In genomic region chr3:195250473-195251251, GRCh38 we compare ENCODE assay signal across 9 cellular contexts. TPM values are rescaled to one million over a fixed set of nuclear protein-coding genes. Genes with fewer than 3 reads are reported as not detected.
DNase-seq lines count a peak whose midpoint lies in the region; ATAC-seq and TF ChIP-seq lines count a peak whose summit lies in the region.
"Had no signal": no experiment of that assay in that cellular context is flagged by ENCODE, and none has a peak within 500 bp of the region (broad histone marks: within the 10 kb centered on the region; RNA-seq: fewer than 3 reads in every experiment).

No MANE protein-coding gene starts in this region.

- no peaks in the 10 kb centered on the region for H3K36me3 ChIP-seq in mesendoderm (ENCODE audit: control insufficient read depth, insufficient read depth, low read length)

- H3K56ac ChIP-seq in mesendoderm (ENCODE audit: low read length), result peak overlapping the region; percentile 17

- H3K36me3 Mint-ChIP-seq in CD14-positive monocyte, result peaks cover 10 to 31% of the 10 kb centered on the region in 2 donors

- no peak overlapping the region for H2BK15ac ChIP-seq in mesendoderm (replicated peaks; ENCODE audit: low read depth)

- H3K27ac Mint-ChIP-seq in CD14-positive monocyte, result peak overlapping the region in 2 of 7 donors; percentile 31 to 33

- no peak overlapping the region for H3K23ac ChIP-seq in mesendoderm (ENCODE audit: low read length)

- H2AK5ac ChIP-seq in mesendoderm (ENCODE audit: low read length), result no peak overlapping the region

- H3K9me3 Mint-ChIP-seq in CD14-positive monocyte, result peaks cover 0 to 3% (median 0%) of the 10 kb centered on the region in 7 donors

- H3K4me2 ChIP-seq in mesendoderm (ENCODE audit: low read length), result no peak overlapping the region

- H3K27me3 Mint-ChIP-seq in CD14-positive monocyte (ENCODE audit: low read depth in 3 of 3), result peaks cover 0 to 4% (median 3%) of the 10 kb centered on the region in 3 donors

- peak; percentile 80 for DNase-seq in DMS 273 (lab: John Stamatoyannopoulos, UW; ENCODE audit: unreplicated experiment)
- DNase-seq in NCI-H1417 (lab: John Stamatoyannopoulos, UW), result peak; percentile 36 to 80 (median 73)
- peak; percentile 86 for DNase-seq in choroid plexus epithelial cell (ENCODE audit: low read depth)
- no peak for DNase-seq in mesendoderm
- no peak for DNase-seq in CD14-positive monocyte (ENCODE audit: low spot score)

- no peak overlapping the region for H4K8ac ChIP-seq in mesendoderm (ENCODE audit: low read depth, low read length)

- no peak overlapping the region for H3K4ac ChIP-seq in mesendoderm (ENCODE audit: low read depth, low read length)

- no peak overlapping the region for H3K4me3 Mint-ChIP-seq in CD14-positive monocyte

- ATAC-seq in GM18858 (IDR thresholded peaks at IDR 0.05; ENCODE audit: unreplicated experiment) (no peak), GM21576 (IDR thresholded peaks at IDR 0.05; ENCODE audit: unreplicated experiment) (no peak), HG03045 (IDR thresholded peaks at IDR 0.05; ENCODE audit: unreplicated experiment) (no peak)

- H3K79me1 ChIP-seq in mesendoderm (ENCODE audit: low read length), result peaks cover 38% of the 10 kb centered on the region

- intact Hi-C loops in CD14-positive monocyte (cut with micrococcal nuclease), result loop anchor here in 1 of 2 donors (10.0 kb wide), 1 partner anchor 146 kb away; no protein-coding TSS in a partner anchor

- H2BK120ac ChIP-seq in mesendoderm (ENCODE audit: low read depth, low read length), result no peak overlapping the region

- peaks cover 9% of the 10 kb centered on the region for H3K4me1 Mint-ChIP-seq in CD14-positive monocyte

- TF ChIP-seq CTCF in choroid plexus epithelial cell (conservative IDR thresholded peaks at IDR 0.05; ENCODE audit: low read depth, low read length) (peak; percentile 84), CD14-positive monocyte (IDR thresholded peaks at IDR 0.05) (no peak)

- H3K4me3 ChIP-seq in choroid plexus epithelial cell (ENCODE audit: low read depth, low read length) (no peak overlapping the region), mesendoderm (ENCODE audit: low read length) (no peak overlapping the region)
- H3K4me3 ChIP-seq: skin epidermis had no signal

- no peak overlapping the region for H3K27ac ChIP-seq in mesendoderm (ENCODE audit: low read depth, low read length)
- H3K27ac ChIP-seq: skin epidermis had no signal

- H3K79me2 ChIP-seq in mesendoderm (ENCODE audit: control insufficient read depth, insufficient read depth, low read length), result peaks cover 53% of the 10 kb centered on the region

- no peak overlapping the region for H3K9ac ChIP-seq in mesendoderm (ENCODE audit: low read length)

- H3K4me1 ChIP-seq in mesendoderm (ENCODE audit: control insufficient read depth, low read depth, low read length), result peaks cover 2% of the 10 kb centered on the region

- H3K27me3 ChIP-seq in mesendoderm (ENCODE audit: insufficient read depth, low read length, poor library complexity), result no peaks in the 10 kb centered on the region

- no peak overlapping the region for H2BK5ac ChIP-seq in mesendoderm (ENCODE audit: low read length)

- no CpG with 5 or more reads among the region's 14 CpGs for WGBS in mesendoderm (ENCODE audit: extremely low coverage, insufficient coverage, low lambda C conversion rate)

- H4K5ac ChIP-seq in mesendoderm (ENCODE audit: low read length), result no peak overlapping the region

- H3K18ac ChIP-seq in mesendoderm (ENCODE audit: low read length), result no peak overlapping the region

RNA-seq across cellular contexts. Expression of gene XXYLT1, which starts 20.3 kb away (rescaled TPM):
- polyA plus RNA-seq in mesendoderm (2013, experiment 1 of 2), result 23.7 TPM
- 23.4 TPM for polyA plus RNA-seq in mesendoderm (2013, experiment 2 of 2)
- polyA plus RNA-seq in CD14-positive monocyte, result 10 to 100 TPM; 11.8 to 13.5 TPM

Comparison
In these comparisons a context has a peak if more than half of its experiments do, and no peak if none do; other contexts are left out.
1. DNase-seq: peak in DMS 273 (single experiment), NCI-H1417 (3 of 3) and choroid plexus epithelial cell (single experiment); none in mesendoderm (single experiment) and CD14-positive monocyte (single experiment).